ENCODE assay signal across 8 cellular contexts in the genomic region with DNA sequence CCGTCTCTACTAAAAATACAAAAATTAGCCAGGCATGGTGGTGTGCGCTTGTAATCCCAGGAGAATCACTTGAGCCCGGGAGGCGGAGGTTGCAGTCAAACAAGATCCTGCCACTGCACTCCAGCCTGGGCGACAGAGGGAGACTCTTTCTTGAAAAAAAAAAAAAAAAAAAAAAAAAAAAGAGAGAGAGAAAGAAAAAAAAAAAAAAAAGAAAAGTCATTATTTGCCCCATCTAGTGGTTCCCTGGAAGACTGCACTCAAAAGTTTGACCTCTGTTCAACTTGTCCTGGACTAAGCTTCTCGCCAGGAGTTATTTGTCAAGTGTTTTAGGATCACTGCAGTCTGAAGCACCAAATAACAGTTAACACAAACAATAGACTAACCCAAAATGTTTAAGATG. TPM values are rescaled to one million over a fixed set of nuclear protein-coding genes. Genes with fewer than 3 reads are reported as not detected.
A peak's percentile ranks its signal among the peaks of the same experiment; 100 is the strongest.
DNase-seq lines count a peak whose midpoint lies in the region; ATAC-seq, FAIRE-seq and TF ChIP-seq lines count a peak whose summit lies in the region.

No MANE protein-coding gene starts in this region.

- H3K27me3 ChIP-seq in kidney epithelial cell (ENCODE audit: control insufficient read depth, insufficient read depth, low read length), result no peaks in the 10 kb centered on the region

- peak; percentile 48 for TF ChIP-seq CTCF in D721Med (IDR thresholded peaks at IDR 0.05; ENCODE audit: insufficient read depth, missing control alignments)
- peak; percentile 47 for TF ChIP-seq CTCF in kidney epithelial cell (IDR thresholded peaks at IDR 0.05; ENCODE audit: insufficient read depth, low read length, poor library complexity, severe bottlenecking)

- H3K4me3 ChIP-seq in kidney epithelial cell (ENCODE audit: low read depth, low read length), result no peak overlapping the region

- peak; percentile 47 for ATAC-seq in HG02623 (IDR thresholded peaks at IDR 0.05; ENCODE audit: unreplicated experiment)

- no peak for DNase-seq in D721Med (ENCODE audit: insufficient read length, low spot score)
- peak; percentile 44 for DNase-seq in SK-N-DZ (ENCODE audit: low spot score)
- no peak for DNase-seq in kidney epithelial cell (ENCODE audit: low read depth)
- DNase-seq in posterior vena cava (ENCODE audit: low spot score), result no peak
- DNase-seq in nucleus accumbens (lab: John Stamatoyannopoulos, UW), result no peak
- no peak for DNase-seq in NCI-H1105 (lab: John Stamatoyannopoulos, UW)
- DNase-seq in central memory CD4-positive, alpha-beta T cell, result no peak

- no peak for FAIRE-seq in D721Med (lab: Jason Lieb, UNC)

- no peaks in the 10 kb centered on the region for H3K36me3 ChIP-seq in kidney epithelial cell (ENCODE audit: control insufficient read depth, insufficient read depth, low read length)

- intact Hi-C loops in posterior vena cava (cut with DNase I), result no loop called here

RNA-seq across cellular contexts. Expression of a gene that starts 45.3 kb away (rescaled TPM):
- 8.5 and 24.1 TPM in 2 replicates for polyA plus RNA-seq in SK-N-DZ (2014; cell fraction: cytosol; rRNA removed)
- polyA plus RNA-seq in SK-N-DZ (2014; cell fraction: nucleus; rRNA removed), result 13.0 and 16.5 TPM in 2 replicates
- total RNA-seq in kidney epithelial cell, result 0.96 and 4.8 TPM in 2 replicates
- total RNA-seq in posterior vena cava, result 1 to 10 TPM in 1 of 2 donors, under 1 TPM in 1; 0.60 to 1.4 TPM
